Comparison of ENCODE assay signal across 4 cellular contexts in genomic region chr9:87420884-87421283, GRCh38.
"Had no signal": no experiment of that assay in that cellular context is flagged by ENCODE, and none has a peak within 500 bp of the region (broad histone marks: within the 10 kb centered on the region; RNA-seq: fewer than 3 reads in every experiment).

No MANE protein-coding gene starts in this region.

- H3K9ac ChIP-seq: GM23248 had no signal

- DNase-seq: GM23248, H9, HCEC 1CT, IMR-90 had no signal

- H3K4me3 ChIP-seq: GM23248 had no signal

- H3K27ac Mint-ChIP-seq: H9 had no signal

- H2AFZ ChIP-seq: GM23248 had no signal

- H3K27ac ChIP-seq: GM23248 had no signal
